Comparison of ENCODE assay signal across 14 cellular contexts in the genomic region with DNA sequence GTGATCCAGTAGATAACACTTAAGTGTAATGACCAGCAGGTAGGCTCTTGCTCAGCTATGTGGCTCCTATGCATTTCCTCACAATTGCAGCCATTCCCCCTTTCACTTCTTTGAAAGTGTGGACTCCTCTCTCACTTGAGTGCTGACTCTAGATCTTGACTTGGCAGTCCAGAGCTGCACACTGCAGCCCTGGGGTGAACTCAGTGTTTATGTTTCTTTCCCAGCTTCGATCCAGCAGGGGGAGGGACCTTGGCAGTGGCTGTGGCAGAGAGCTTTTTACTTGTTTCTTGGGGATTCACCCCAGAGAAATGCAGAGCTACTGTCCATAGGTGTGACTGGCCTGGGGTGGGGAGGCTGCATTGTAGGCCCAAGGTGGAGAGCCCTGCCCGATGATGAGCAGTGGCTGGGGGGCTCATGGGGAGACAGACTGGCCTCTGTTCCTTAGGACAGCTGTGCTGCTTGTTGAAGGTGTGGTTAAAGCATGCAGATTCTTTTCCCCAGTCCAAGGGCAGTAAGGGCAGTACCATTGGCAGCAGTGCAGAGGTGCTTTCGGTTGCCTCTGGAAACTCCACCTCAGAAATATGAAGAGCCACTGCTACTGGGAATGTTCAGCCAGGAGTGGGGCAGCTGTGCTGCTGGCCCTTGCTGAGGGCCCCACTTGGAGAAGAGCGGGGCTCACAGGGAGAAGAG.
"Had no signal": no experiment of that assay in that cellular context is flagged by ENCODE, and none has a peak within 500 bp of the region (broad histone marks: within the 10 kb centered on the region; RNA-seq: fewer than 3 reads in every experiment).

No MANE protein-coding gene starts in this region.

- H3K4me1 ChIP-seq: body of pancreas, thyroid gland had no signal

- H3K27me3 Mint-ChIP-seq: activated CD8-positive, alpha-beta T cell treated with anti-CD3 and anti-CD28 coated beads for 36 hours; activated naive CD8-positive, alpha-beta T cell treated with anti-CD3 and anti-CD28 coated beads, Interleukin-2, amount 50 U/mL, for 24 hours had no signal

- H3K36me3 ChIP-seq: stomach, thyroid gland had no signal

- ATAC-seq: activated CD8-positive, alpha-beta T cell treated with anti-CD3 and anti-CD28 coated beads for 36 hours; activated naive CD8-positive, alpha-beta T cell treated with anti-CD3 and anti-CD28 coated beads, Interleukin-2, amount 50 U/mL, for 24 hours; body of pancreas had no signal

- H3K27ac ChIP-seq: body of pancreas, skin epidermis, stomach, thyroid gland, VCaP had no signal

- H3K27ac Mint-ChIP-seq: activated CD8-positive, alpha-beta T cell treated with anti-CD3 and anti-CD28 coated beads for 36 hours; activated naive CD8-positive, alpha-beta T cell treated with anti-CD3 and anti-CD28 coated beads, Interleukin-2, amount 50 U/mL, for 24 hours had no signal

- DNase-seq: activated CD4-positive, alpha-beta T cell treated with anti-CD3 and anti-CD28 coated beads for 4 hours; activated CD8-positive, alpha-beta memory T cell treated with anti-CD3 and anti-CD28 coated beads, Interleukin-2, amount 50 U/mL, for 48 hours; activated CD8-positive, alpha-beta T cell treated with anti-CD3 and anti-CD28 coated beads for 36 hours; activated naive CD8-positive, alpha-beta T cell treated with anti-CD3 and anti-CD28 coated beads, Interleukin-2, amount 50 U/mL, for 24 hours; body of pancreas; central memory CD4-positive, alpha-beta T cell; dermis blood vessel endothelial cell; erythroblast; stomach; T-helper 1 cell; thyroid gland had no signal

- H3K9me3 ChIP-seq: body of pancreas, thyroid gland had no signal

- H3K27me3 ChIP-seq: body of pancreas, stomach, thyroid gland had no signal

- H3K4me3 ChIP-seq: body of pancreas, skin epidermis, stomach, thyroid gland had no signal

- H3K4me3 Mint-ChIP-seq: activated CD8-positive, alpha-beta T cell treated with anti-CD3 and anti-CD28 coated beads for 36 hours; activated naive CD8-positive, alpha-beta T cell treated with anti-CD3 and anti-CD28 coated beads, Interleukin-2, amount 50 U/mL, for 24 hours; neural crest cell had no signal
